1 cellular context compared by ENCODE assay signal in genomic region chr18:13525381-13526029, GRCh38.
A peak's percentile ranks its signal among the peaks of the same experiment; 100 is the strongest.
TF ChIP-seq lines count a peak whose summit lies in the region.

No MANE protein-coding gene starts in this region.

TF ChIP-seq in HepG2, 621 proteins besides CTCF, POLR2A, EP300 and RAD21:
- no peak for TF ChIP-seq ZBTB40 (IDR thresholded peaks at IDR 0.05)
- no peak for TF ChIP-seq ZBTB40 (CRISPR knock-in tag; IDR thresholded peaks at IDR 0.05)
- TF ChIP-seq STAG1 (CRISPR knock-in tag; IDR thresholded peaks at IDR 0.05): peak; percentile 19; the same call in 1 of the 2 replicates
